27 cellular contexts compared by ENCODE assay signal in the genomic region with DNA sequence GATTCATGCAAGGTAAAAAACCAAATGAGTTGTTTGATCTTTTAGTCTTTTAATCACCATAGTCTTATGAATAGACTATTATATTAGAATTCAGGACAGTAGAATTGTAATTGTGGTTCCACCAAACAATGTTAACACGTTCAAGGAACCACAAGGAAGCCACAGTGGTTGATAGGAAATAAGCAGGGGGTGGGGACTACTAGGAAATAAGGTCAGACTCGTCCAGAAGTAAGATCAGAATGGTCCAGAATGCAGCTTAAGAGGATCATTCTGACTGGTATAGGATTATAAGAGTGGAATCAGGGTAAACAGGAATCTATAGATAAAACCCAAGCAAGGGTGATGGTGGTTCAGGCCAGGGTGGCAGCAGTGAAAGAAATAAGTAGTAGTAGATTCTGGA. TPM values are rescaled to one million over a fixed set of nuclear protein-coding genes. Genes with fewer than 3 reads are reported as not detected.
DNase-seq lines count a peak whose midpoint lies in the region; ATAC-seq lines count a peak whose summit lies in the region.
"Had no signal": no experiment of that assay in that cellular context is flagged by ENCODE, and none has a peak within 500 bp of the region (broad histone marks: within the 10 kb centered on the region; RNA-seq: fewer than 3 reads in every experiment).

No MANE protein-coding gene starts in this region.

- in situ Hi-C loops in KBM-7 (cut with MboI; ENCODE audit: low pct_unique_long_range_greater_than_20kb, low sequenced_read_pairs) = no loop called here

- H3K4me3 Mint-ChIP-seq in activated CD4-positive, alpha-beta T cell treated with anti-CD3 and anti-CD28 coated beads for 36 hours = no peak overlapping the region
- H3K4me3 Mint-ChIP-seq in activated naive CD8-positive, alpha-beta T cell treated with anti-CD3 and anti-CD28 coated beads for 36 hours = no peak overlapping the region
- H3K4me3 Mint-ChIP-seq in natural killer cell treated with Interleukin-12 subunit alpha and Interleukin-12 subunit beta and Interleukin-15 and Interleukin-18, amount 100 ng/mL, for 72 hours = peak overlapping the region; percentile 79
- H3K4me3 Mint-ChIP-seq: CD14-positive monocyte, mesothelial cell of epicardium, WTC11 had no signal

- H3K27ac Mint-ChIP-seq in activated CD4-positive, alpha-beta T cell treated with anti-CD3 and anti-CD28 coated beads for 36 hours = peak overlapping the region; percentile 35
- peak overlapping the region; percentile 39 for H3K27ac Mint-ChIP-seq in activated naive CD8-positive, alpha-beta T cell treated with anti-CD3 and anti-CD28 coated beads for 36 hours
- H3K27ac Mint-ChIP-seq in natural killer cell treated with Interleukin-12 subunit alpha and Interleukin-12 subunit beta and Interleukin-15 and Interleukin-18, amount 100 ng/mL, for 72 hours = peak overlapping the region; percentile 76 to 83
- H3K27ac Mint-ChIP-seq: mesothelial cell of epicardium, WTC11 had no signal

- H3K27me3 Mint-ChIP-seq in activated CD4-positive, alpha-beta T cell treated with anti-CD3 and anti-CD28 coated beads for 36 hours = no peaks in the 10 kb centered on the region
- H3K27me3 Mint-ChIP-seq in activated naive CD8-positive, alpha-beta T cell treated with anti-CD3 and anti-CD28 coated beads for 36 hours = no peaks in the 10 kb centered on the region
- no peaks in the 10 kb centered on the region for H3K27me3 Mint-ChIP-seq in natural killer cell treated with Interleukin-12 subunit alpha and Interleukin-12 subunit beta and Interleukin-15 and Interleukin-18, amount 100 ng/mL, for 72 hours

- POLR2A ChIA-PET in activated CD4-positive, alpha-beta T cell treated with anti-CD3 and anti-CD28 coated beads for 36 hours (lab: Charles Lee) = no interaction called here

- CTCF ChIA-PET in activated CD4-positive, alpha-beta T cell treated with anti-CD3 and anti-CD28 coated beads for 36 hours (lab: Charles Lee) = no interaction called here

- H3K9me3 Mint-ChIP-seq in activated CD4-positive, alpha-beta T cell treated with anti-CD3 and anti-CD28 coated beads for 36 hours (ENCODE audit: low read depth) = no peaks in the 10 kb centered on the region
- H3K9me3 Mint-ChIP-seq in activated naive CD8-positive, alpha-beta T cell treated with anti-CD3 and anti-CD28 coated beads for 36 hours = no peaks in the 10 kb centered on the region
- no peaks in the 10 kb centered on the region for H3K9me3 Mint-ChIP-seq in natural killer cell treated with Interleukin-12 subunit alpha and Interleukin-12 subunit beta and Interleukin-15 and Interleukin-18, amount 100 ng/mL, for 72 hours
- H3K9me3 Mint-ChIP-seq: CD14-positive monocyte, mesothelial cell of epicardium, WTC11 had no signal

- DNase-seq in activated CD4-positive, alpha-beta T cell treated with anti-CD3 and anti-CD28 coated beads for 36 hours = no peak
- no peak for DNase-seq in activated CD4-positive, alpha-beta T cell treated with anti-CD3 and anti-CD28 coated beads, Interleukin-2, amount 50 U/mL, for 48 hours
- DNase-seq in OCI-M1 (lab: John Stamatoyannopoulos, UW) (peak; percentile 5), substantia nigra (lab: John Stamatoyannopoulos, UW) (no peak), KBM-7 (no peak)
- DNase-seq in activated naive CD8-positive, alpha-beta T cell treated with anti-CD3 and anti-CD28 coated beads for 36 hours = no peak
- DNase-seq in natural killer cell treated with Interleukin-12 subunit alpha and Interleukin-12 subunit beta and Interleukin-15 and Interleukin-18, amount 100 ng/mL, for 72 hours (ENCODE audit: low spot score) = no peak
- DNase-seq in stimulated activated CD8-positive, alpha-beta memory T cell treated with anti-CD3 and anti-CD28 coated beads, Interleukin-4, amount 100 ng/mL, for 48 hours = no peak
- DNase-seq: activated naive CD4-positive, alpha-beta T cell treated with Interleukin-2 at 50 U/mL for 16 hours; Calu3; dorsolateral prefrontal cortex; foreskin melanocyte; GM23248; heart right ventricle; NCI-H146; NCI-H345; NCI-H748 treated with DMSO at 0.1 percent for 48 hours; psoas muscle; SIG-M5; stimulated activated CD4-positive, alpha-beta T cell treated with anti-CD3 and anti-CD28 coated beads, Interleukin-4, amount 100 ng/mL, for 24 hours; T1000 had no signal

- H3K36me3 Mint-ChIP-seq in activated CD4-positive, alpha-beta T cell treated with anti-CD3 and anti-CD28 coated beads for 36 hours (ENCODE audit: low read depth) = peaks cover 58% of the 10 kb centered on the region
- H3K36me3 Mint-ChIP-seq in activated naive CD8-positive, alpha-beta T cell treated with anti-CD3 and anti-CD28 coated beads for 36 hours = peaks cover 36% of the 10 kb centered on the region
- H3K36me3 Mint-ChIP-seq in natural killer cell treated with Interleukin-12 subunit alpha and Interleukin-12 subunit beta and Interleukin-15 and Interleukin-18, amount 100 ng/mL, for 72 hours = peaks cover 39% of the 10 kb centered on the region

- H3K4me1 Mint-ChIP-seq in activated CD4-positive, alpha-beta T cell treated with anti-CD3 and anti-CD28 coated beads for 36 hours = peaks cover 44% of the 10 kb centered on the region
- H3K4me1 Mint-ChIP-seq in activated naive CD8-positive, alpha-beta T cell treated with anti-CD3 and anti-CD28 coated beads for 36 hours = peaks cover 42% of the 10 kb centered on the region
- H3K4me1 Mint-ChIP-seq in natural killer cell treated with Interleukin-12 subunit alpha and Interleukin-12 subunit beta and Interleukin-15 and Interleukin-18, amount 100 ng/mL, for 72 hours (ENCODE audit: low read depth in 2 of 2) = peaks cover 32 to 43% of the 10 kb centered on the region in 2 donors

- no peak overlapping the region for H3K27ac ChIP-seq in substantia nigra (ENCODE audit: low read depth, low read length, poor library complexity, severe bottlenecking)
- H3K27ac ChIP-seq: dorsolateral prefrontal cortex, GM23248, heart right ventricle, psoas muscle had no signal

- intact Hi-C loops in activated CD4-positive, alpha-beta T cell treated with anti-CD3 and anti-CD28 coated beads for 36 hours (cut with DNase I, micrococcal nuclease) = no loop called here

- peak; percentile 39 for ATAC-seq in activated CD4-positive, alpha-beta T cell treated with anti-CD3 and anti-CD28 coated beads for 36 hours
- peak; percentile 56 to 83 for ATAC-seq in natural killer cell treated with Interleukin-12 subunit alpha and Interleukin-12 subunit beta and Interleukin-15 and Interleukin-18, amount 100 ng/mL, for 72 hours
- ATAC-seq: psoas muscle, sciatic nerve, WTC11 had no signal

RNA-seq across cellular contexts. Expression of a gene that starts 7.5 kb away (rescaled TPM):
- total RNA-seq in activated CD4-positive, alpha-beta T cell treated with anti-CD3 and anti-CD28 coated beads for 36 hours = 10 to 100 TPM; 13.6 to 14.2 TPM
- 10 to 100 TPM; 17.3 to 18.7 TPM for total RNA-seq in activated naive CD8-positive, alpha-beta T cell treated with anti-CD3 and anti-CD28 coated beads for 36 hours
- 10 to 100 TPM; 14.0 to 14.5 TPM for total RNA-seq in natural killer cell treated with Interleukin-12 subunit alpha and Interleukin-12 subunit beta and Interleukin-15 and Interleukin-18, amount 100 ng/mL, for 72 hours

RNA-seq across cellular contexts. Expression of a gene that starts 11.4 kb away (rescaled TPM):
- under 1 TPM; 0.40 to 0.62 TPM for total RNA-seq in activated CD4-positive, alpha-beta T cell treated with anti-CD3 and anti-CD28 coated beads for 36 hours
- 1 to 10 TPM; 1.2 to 1.7 TPM for total RNA-seq in activated naive CD8-positive, alpha-beta T cell treated with anti-CD3 and anti-CD28 coated beads for 36 hours
- total RNA-seq in natural killer cell treated with Interleukin-12 subunit alpha and Interleukin-12 subunit beta and Interleukin-15 and Interleukin-18, amount 100 ng/mL, for 72 hours = 1 to 10 TPM; 1.5 to 2.0 TPM

RNA-seq across cellular contexts. Expression of a gene that starts 15.9 kb away (rescaled TPM):
- total RNA-seq in activated CD4-positive, alpha-beta T cell treated with anti-CD3 and anti-CD28 coated beads for 36 hours = 10 to 100 TPM in 1 of 2 experiments, 1 to 10 TPM in 1; 2.6 to 11.1 TPM
- 10 to 100 TPM; 16.0 to 20.0 TPM for total RNA-seq in activated naive CD8-positive, alpha-beta T cell treated with anti-CD3 and anti-CD28 coated beads for 36 hours
- 10 to 100 TPM in 1 of 2 donors, not detected in 1; 18.6 TPM for total RNA-seq in natural killer cell treated with Interleukin-12 subunit alpha and Interleukin-12 subunit beta and Interleukin-15 and Interleukin-18, amount 100 ng/mL, for 72 hours

RNA-seq across cellular contexts. Expression of a gene that starts 31.9 kb away (rescaled TPM):
- under 1 TPM; 0.09 to 0.12 TPM for total RNA-seq in activated CD4-positive, alpha-beta T cell treated with anti-CD3 and anti-CD28 coated beads for 36 hours
- total RNA-seq in activated naive CD8-positive, alpha-beta T cell treated with anti-CD3 and anti-CD28 coated beads for 36 hours = under 1 TPM; 0.18 to 0.49 TPM
- not detected for total RNA-seq in natural killer cell treated with Interleukin-12 subunit alpha and Interleukin-12 subunit beta and Interleukin-15 and Interleukin-18, amount 100 ng/mL, for 72 hours
- total RNA-seq: Calu3, chondrocyte, GM23248, psoas muscle, sciatic nerve, urinary bladder had no signal

RNA-seq across cellular contexts. Expression of a gene that starts 32.0 kb away (rescaled TPM):
- 1 to 10 TPM; 3.8 TPM for total RNA-seq in activated CD4-positive, alpha-beta T cell treated with anti-CD3 and anti-CD28 coated beads for 36 hours
- total RNA-seq in activated naive CD8-positive, alpha-beta T cell treated with anti-CD3 and anti-CD28 coated beads for 36 hours = 1 to 10 TPM; 4.0 to 4.4 TPM
- total RNA-seq in natural killer cell treated with Interleukin-12 subunit alpha and Interleukin-12 subunit beta and Interleukin-15 and Interleukin-18, amount 100 ng/mL, for 72 hours = under 1 TPM; 0.38 to 0.50 TPM
- total RNA-seq: Calu3 had no signal
